In genomic region chr17:58517928-58518609, GRCh38 we compare ENCODE assay signal across 8 cellular contexts.
DNase-seq lines count a peak whose midpoint lies in the region; ATAC-seq and TF ChIP-seq lines count a peak whose summit lies in the region.

No MANE protein-coding gene starts in this region.

- H3K27ac ChIP-seq in C4-2B = peak overlapping the region; percentile 82

- ATAC-seq in GM19372 (IDR thresholded peaks at IDR 0.05; ENCODE audit: low read depth, unreplicated experiment) (peak; percentile 83), HG03521 (IDR thresholded peaks at IDR 0.05; ENCODE audit: unreplicated experiment) (peak; percentile 77)

- TF ChIP-seq CTCF in C4-2B (conservative IDR thresholded peaks at IDR 0.05) = no peak

- peak; percentile 100 for DNase-seq in NCI-H69 (lab: John Stamatoyannopoulos, UW)
- DNase-seq in activated CD4-positive, alpha-beta T cell treated with anti-CD3 and anti-CD28 coated beads, Interleukin-2, amount 50 U/mL, for 1 hour = peak; percentile 99
- peak; percentile 100 for DNase-seq in dedifferentiated amniotic fluid mesenchymal stem cell (ENCODE audit: extremely low spot score)
- peak; percentile 100 for DNase-seq in left kidney (ENCODE audit: low read depth, low spot score)
- peak; percentile 100 for DNase-seq in stimulated activated CD4-positive, alpha-beta T cell treated with anti-CD3 and anti-CD28 coated beads, Interleukin-1b, Interleukin-23, amount 100 ng/mL, for 48 hours

Comparison
In these comparisons a context has a peak if more than half of its experiments do, and no peak if none do; other contexts are left out.
1. Peak in every context shown above with its lines: DNase-seq, ATAC-seq and H3K27ac ChIP-seq.